ENCODE assay signal across 7 cellular contexts in genomic region chr1:67211589-67212563, GRCh38. TPM values are rescaled to one million over a fixed set of nuclear protein-coding genes. Genes with fewer than 3 reads are reported as not detected.
DNase-seq lines count a peak whose midpoint lies in the region; ATAC-seq, FAIRE-seq and TF ChIP-seq lines count a peak whose summit lies in the region.

No MANE protein-coding gene starts in this region.

- H3K36me3 Mint-ChIP-seq in astrocyte (ENCODE audit: low read depth, unreplicated experiment), result no peaks in the 10 kb centered on the region

- H3K79me2 ChIP-seq in astrocyte (ENCODE audit: insufficient read depth, low read length), result no peaks in the 10 kb centered on the region

- peak; percentile 88 for FAIRE-seq in astrocyte (lab: Jason Lieb, UNC)

- in situ Hi-C loops in SK-MEL-5 (cut with HindIII; ENCODE audit: low pct_unique_long_range_greater_than_20kb, low sequenced_read_pairs), result no loop called here

- no peaks in the 10 kb centered on the region for H3K27me3 Mint-ChIP-seq in astrocyte (ENCODE audit: low read depth, unreplicated experiment)

- DNase-seq in GM10266 (ENCODE audit: extremely low spot score) (peak; percentile 26), SK-MEL-5 (ENCODE audit: low read depth, low spot score) (peak; percentile 56), astrocyte (ENCODE audit: low read depth) (peak; percentile 2)
- no peak for DNase-seq in NK-92 treated with Interleukin-12 subunit alpha and Interleukin-12 subunit beta, amount 100 ng/mL, for 24 hours (lab: John Stamatoyannopoulos, UW)

- H3K9ac ChIP-seq in astrocyte (ENCODE audit: low read length), result no peak overlapping the region
- H3K9ac ChIP-seq in liver (ENCODE audit: low read depth in 1 of 2, low read length in 2 of 2), result no peak overlapping the region

- peak; percentile 43 for TF ChIP-seq CTCF in GM10266 (IDR thresholded peaks at IDR 0.05; ENCODE audit: control insufficient read depth, insufficient read depth, low read depth, missing control alignments)
- peak; percentile 58 for TF ChIP-seq CTCF in astrocyte (IDR thresholded peaks at IDR 0.05; ENCODE audit: insufficient read depth, low read depth, low read length)
- TF ChIP-seq CTCF in liver (IDR thresholded peaks at IDR 0.05; ENCODE audit: low read depth, low read length, missing input control), result peak; percentile 55

- no peaks in the 10 kb centered on the region for H3K4me1 ChIP-seq in astrocyte (ENCODE audit: insufficient read depth, low read length)
- H3K4me1 ChIP-seq in liver (ENCODE audit: control insufficient read depth in 4 of 4, insufficient read depth in 4 of 4, low read length in 3 of 4), result no peaks in the 10 kb centered on the region

- no peaks in the 10 kb centered on the region for H3K9me3 Mint-ChIP-seq in astrocyte (ENCODE audit: unreplicated experiment)

- H3K4me1 Mint-ChIP-seq in astrocyte (ENCODE audit: low read depth, unreplicated experiment), result no peaks in the 10 kb centered on the region

- H3K27ac Mint-ChIP-seq in astrocyte (ENCODE audit: unreplicated experiment), result no peak overlapping the region

- H3K9me3 ChIP-seq in astrocyte (ENCODE audit: insufficient read depth, low read depth, low read length), result no peaks in the 10 kb centered on the region
- no peaks in the 10 kb centered on the region for H3K9me3 ChIP-seq in liver (ENCODE audit: control insufficient read depth in 4 of 4, low read length in 3 of 4)

- H3K36me3 ChIP-seq in astrocyte (ENCODE audit: insufficient read depth, low read length), result no peaks in the 10 kb centered on the region
- H3K36me3 ChIP-seq in liver (ENCODE audit: control insufficient read depth in 4 of 4, insufficient read depth in 3 of 4, low read depth in 1 of 4, low read length in 3 of 4), result no peaks in the 10 kb centered on the region

- H3K4me3 Mint-ChIP-seq in astrocyte (ENCODE audit: unreplicated experiment), result no peak overlapping the region

- WGBS in liver, result 72% methylated on average over 4 of the region's 4 CpGs

- no peak overlapping the region for H2AFZ ChIP-seq in astrocyte (ENCODE audit: low read depth, low read length)

- H3K4me3 ChIP-seq in astrocyte (ENCODE audit: insufficient read depth, low read depth, low read length) (no peak overlapping the region), liver (ENCODE audit: low read depth in 1 of 3, low read length in 3 of 3) (no peak overlapping the region)

- H3K27ac ChIP-seq in astrocyte (ENCODE audit: low read depth, low read length) (no peak overlapping the region), liver (ENCODE audit: low read depth in 1 of 2, low read length in 2 of 2) (no peak overlapping the region)

- no peaks in the 10 kb centered on the region for H4K20me1 ChIP-seq in astrocyte (ENCODE audit: insufficient read depth, low read length)

- H3K4me2 ChIP-seq in astrocyte (ENCODE audit: low read length), result no peak overlapping the region

- no peaks in the 10 kb centered on the region for H3K27me3 ChIP-seq in astrocyte (ENCODE audit: insufficient read depth, low read length)
- H3K27me3 ChIP-seq in liver (ENCODE audit: control insufficient read depth in 4 of 4, insufficient read depth in 4 of 4, low read length in 3 of 4), result no peaks in the 10 kb centered on the region

- ATAC-seq in HG02884 (IDR thresholded peaks at IDR 0.05; ENCODE audit: unreplicated experiment) (peak; percentile 36), GM21528 (IDR thresholded peaks at IDR 0.05; ENCODE audit: low FRiP score, unreplicated experiment) (no peak)

- TF ChIP-seq RAD21 in liver (IDR thresholded peaks at IDR 0.05), result peak; percentile 71 to 78

TF ChIP-seq in liver, 16 proteins besides CTCF, POLR2A, EP300 and RAD21:
- TF ChIP-seq GABPA (IDR thresholded peaks at IDR 0.05 in 1 of 2, conservative IDR thresholded peaks at IDR 0.05 in 1 of 2) (no peak), FOXA1 (IDR thresholded peaks at IDR 0.05) (no peak), NR2F2 (IDR thresholded peaks at IDR 0.05) (no peak), EGR1 (IDR thresholded peaks at IDR 0.05; ENCODE audit: low read depth in 2 of 2) (no peak), TAF1 (conservative IDR thresholded peaks at IDR 0.05) (no peak), SP1 (IDR thresholded peaks at IDR 0.05) (no peak), JUND (IDR thresholded peaks at IDR 0.05) (no peak), MAX (IDR thresholded peaks at IDR 0.05) (no peak), ATF3 (IDR thresholded peaks at IDR 0.05) (no peak), YY1 (IDR thresholded peaks at IDR 0.05) (no peak), HNF4A (conservative IDR thresholded peaks at IDR 0.05) (no peak), RXRA (IDR thresholded peaks at IDR 0.05) (no peak), REST (IDR thresholded peaks at IDR 0.05) (no peak), FOXA2 (IDR thresholded peaks at IDR 0.05) (no peak), HNF4G (IDR thresholded peaks at IDR 0.05) (no peak)
- TF ChIP-seq, protein P1, sequence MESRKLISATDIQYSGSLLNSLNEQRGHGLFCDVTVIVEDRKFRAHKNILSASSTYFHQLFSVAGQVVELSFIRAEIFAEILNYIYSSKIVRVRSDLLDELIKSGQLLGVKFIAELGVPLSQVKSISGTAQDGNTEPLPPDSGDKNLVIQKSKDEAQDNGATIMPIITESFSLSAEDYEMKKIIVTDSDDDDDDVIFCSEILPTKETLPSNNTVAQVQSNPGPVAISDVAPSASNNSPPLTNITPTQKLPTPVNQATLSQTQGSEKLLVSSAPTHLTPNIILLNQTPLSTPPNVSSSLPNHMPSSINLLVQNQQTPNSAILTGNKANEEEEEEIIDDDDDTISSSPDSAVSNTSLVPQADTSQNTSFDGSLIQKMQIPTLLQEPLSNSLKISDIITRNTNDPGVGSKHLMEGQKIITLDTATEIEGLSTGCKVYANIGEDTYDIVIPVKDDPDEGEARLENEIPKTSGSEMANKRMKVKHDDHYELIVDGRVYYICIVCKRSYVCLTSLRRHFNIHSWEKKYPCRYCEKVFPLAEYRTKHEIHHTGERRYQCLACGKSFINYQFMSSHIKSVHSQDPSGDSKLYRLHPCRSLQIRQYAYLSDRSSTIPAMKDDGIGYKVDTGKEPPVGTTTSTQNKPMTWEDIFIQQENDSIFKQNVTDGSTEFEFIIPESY (IDR thresholded peaks at IDR 0.05), result no peak

RNA-seq across cellular contexts. Expression of gene IL23R, which starts 45.6 kb away (rescaled TPM):
- 1.5 and 2.4 TPM in 2 replicates for total RNA-seq in SK-MEL-5 (2014; rRNA removed; shearing (Covaris generic))
- polyA plus RNA-seq in SK-MEL-5 (2015; cell fraction: cytosol; rRNA removed), result 0.81 and 1.2 TPM in 2 replicates
- polyA plus RNA-seq in SK-MEL-5 (2015; cell fraction: nucleus; rRNA removed), result 0.21 and 0.70 TPM in 2 replicates
- total RNA-seq in astrocyte (not detected in 2 replicates), liver (under 1 TPM; 0.08 to 0.09 TPM)
- polyA plus RNA-seq in liver, result not detected
